ENCODE assay signal across 26 cellular contexts in the genomic region with DNA sequence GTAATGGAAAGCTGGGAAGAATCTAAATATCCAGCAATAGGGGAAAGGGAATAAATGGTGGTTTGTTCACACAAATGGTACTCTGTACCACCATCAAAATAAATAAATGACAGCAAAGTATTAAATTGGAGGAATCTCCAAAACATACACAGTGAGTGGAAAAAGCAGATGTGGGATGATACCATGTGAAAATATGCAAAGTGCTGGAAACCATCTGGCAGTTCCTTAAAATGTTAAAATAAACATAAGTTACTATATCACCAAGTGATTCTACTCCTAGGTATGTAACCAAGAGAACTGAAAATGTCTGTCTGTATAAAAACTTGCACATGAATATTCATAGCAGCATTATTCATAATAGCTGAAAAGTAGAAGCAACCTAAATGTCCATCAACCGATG. TPM values are rescaled to one million over a fixed set of nuclear protein-coding genes. Genes with fewer than 3 reads are reported as not detected.
DNase-seq lines count a peak whose midpoint lies in the region; ATAC-seq and TF ChIP-seq lines count a peak whose summit lies in the region.
"Had no signal": no experiment of that assay in that cellular context is flagged by ENCODE, and none has a peak within 500 bp of the region (broad histone marks: within the 10 kb centered on the region; RNA-seq: fewer than 3 reads in every experiment).

No MANE protein-coding gene starts in this region.

- H3K4me1 ChIP-seq in fibroblast of lung (ENCODE audit: control insufficient read depth, extremely low read depth, insufficient read depth, low read length) (peaks cover 19% of the 10 kb centered on the region), smooth muscle cell (ENCODE audit: low read depth) (peaks cover 10% of the 10 kb centered on the region), aorta (ENCODE audit: control insufficient read depth in 1 of 2, insufficient read depth in 2 of 2, low read length in 2 of 2) (no peaks in the 10 kb centered on the region)
- H3K4me1 ChIP-seq: BE2C, heart right ventricle had no signal

- H3K27ac ChIP-seq in fibroblast of lung (ENCODE audit: insufficient read depth, low read length) (peak overlapping the region; percentile 15), smooth muscle cell (ENCODE audit: low read depth) (peak overlapping the region; percentile 39), aorta (ENCODE audit: low read depth in 1 of 2, low read length in 2 of 2) (no peak overlapping the region)
- H3K27ac ChIP-seq: A549, foreskin keratinocyte, heart right ventricle, ovary had no signal

- H3K36me3 ChIP-seq in fibroblast of lung (ENCODE audit: control insufficient read depth, insufficient read depth, low read length) = no peaks in the 10 kb centered on the region
- H3K36me3 ChIP-seq in smooth muscle cell (ENCODE audit: low read depth) = no peaks in the 10 kb centered on the region
- no peaks in the 10 kb centered on the region for H3K36me3 ChIP-seq in aorta (ENCODE audit: control insufficient read depth in 1 of 2, insufficient read depth in 2 of 2, low read length in 1 of 2)
- H3K36me3 ChIP-seq: BE2C, heart right ventricle, ovary had no signal

- intact Hi-C loops in activated T-helper 1 cell treated with anti-CD3 and anti-CD28 coated beads, Interleukin-12 subunit alpha, Interleukin-12 subunit beta, Interleukin-2, Interleukin-4 antibody, amounts not matched to agents 30 ng/mL and 10 ng/mL and 1 ng/mL, durations not matched to agents 14 hours and 24 hours and 36 hours (cut with micrococcal nuclease) = no loop called here
- intact Hi-C loops in aorta (cut with DNase I) = no loop called here

- H4K20me1 ChIP-seq in fibroblast of lung (ENCODE audit: control insufficient read depth, extremely low read depth, insufficient read depth, low read length) (no peaks in the 10 kb centered on the region), smooth muscle cell (ENCODE audit: low read depth) (no peaks in the 10 kb centered on the region)

- H2AFZ ChIP-seq in fibroblast of lung (ENCODE audit: low read length) (no peak overlapping the region), smooth muscle cell (ENCODE audit: low read depth) (no peak overlapping the region)

- no peak overlapping the region for H3K4me3 Mint-ChIP-seq in activated naive CD8-positive, alpha-beta T cell
- no peak overlapping the region for H3K4me3 Mint-ChIP-seq in activated naive CD8-positive, alpha-beta T cell treated with anti-CD3 and anti-CD28 coated beads, Interleukin-2, amount 50 U/mL, for 24 hours
- H3K4me3 Mint-ChIP-seq in activated T-helper 1 cell treated with anti-CD3 and anti-CD28 coated beads, Interleukin-12 subunit alpha, Interleukin-12 subunit beta, Interleukin-2, Interleukin-4 antibody, amounts not matched to agents 30 ng/mL and 10 ng/mL and 1 ng/mL, durations not matched to agents 14 hours and 24 hours and 36 hours = no peak overlapping the region
- H3K4me3 Mint-ChIP-seq: activated naive CD4-positive, alpha-beta T cell treated with anti-CD3 and anti-CD28 coated beads, Interleukin-2, amount 50 U/mL, for 24 hours; central memory CD8-positive, alpha-beta T cell; natural killer cell treated with Interleukin-12 subunit alpha and Interleukin-12 subunit beta and Interleukin-15 and Interleukin-18, amount 100 ng/mL, for 72 hours; type B pancreatic cell had no signal

- 97% methylated on average over 1 of the region's 1 CpG for WGBS in smooth muscle cell (ENCODE audit: low lambda C conversion rate)
- 97 to 99% methylated on average over 1 of the region's 1 CpG for WGBS in aorta, 2 donors

- no peaks in the 10 kb centered on the region for H3K9me3 Mint-ChIP-seq in activated naive CD8-positive, alpha-beta T cell (ENCODE audit: low read depth)
- peaks cover 14% of the 10 kb centered on the region for H3K9me3 Mint-ChIP-seq in activated naive CD8-positive, alpha-beta T cell treated with anti-CD3 and anti-CD28 coated beads, Interleukin-2, amount 50 U/mL, for 24 hours
- H3K9me3 Mint-ChIP-seq in activated T-helper 1 cell treated with anti-CD3 and anti-CD28 coated beads, Interleukin-12 subunit alpha, Interleukin-12 subunit beta, Interleukin-2, Interleukin-4 antibody, amounts not matched to agents 30 ng/mL and 10 ng/mL and 1 ng/mL, durations not matched to agents 14 hours and 24 hours and 36 hours = peaks cover 34% of the 10 kb centered on the region
- H3K9me3 Mint-ChIP-seq: activated naive CD4-positive, alpha-beta T cell treated with anti-CD3 and anti-CD28 coated beads, Interleukin-2, amount 50 U/mL, for 24 hours; natural killer cell treated with Interleukin-12 subunit alpha and Interleukin-12 subunit beta and Interleukin-15 and Interleukin-18, amount 100 ng/mL, for 72 hours had no signal

- H3K9ac ChIP-seq in fibroblast of lung (ENCODE audit: insufficient read depth, low read length) = no peak overlapping the region
- no peak overlapping the region for H3K9ac ChIP-seq in smooth muscle cell (ENCODE audit: low read depth)

- H3K79me2 ChIP-seq in fibroblast of lung (ENCODE audit: control insufficient read depth, insufficient read depth, low read length) = no peaks in the 10 kb centered on the region
- no peaks in the 10 kb centered on the region for H3K79me2 ChIP-seq in smooth muscle cell (ENCODE audit: low read depth)

- no peak for DNase-seq in activated naive CD8-positive, alpha-beta T cell treated with anti-CD3 and anti-CD28 coated beads, Interleukin-2, amount 50 U/mL, for 24 hours
- no peak for DNase-seq in activated T-helper 1 cell treated with anti-CD3 and anti-CD28 coated beads, Interleukin-12 subunit alpha, Interleukin-12 subunit beta, Interleukin-2, Interleukin-4 antibody, amounts not matched to agents 30 ng/mL and 10 ng/mL and 1 ng/mL, durations not matched to agents 14 hours and 24 hours and 36 hours (ENCODE audit: low spot score)
- DNase-seq in fibroblast of lung (ENCODE audit: low read depth in 2 of 2) (peak; percentile 74 to 81), smooth muscle cell (lab: John Stamatoyannopoulos, UW; ENCODE audit: unreplicated experiment) (no peak), aorta (no peak), T1000 (lab: John Stamatoyannopoulos, UW) (no peak)
- DNase-seq: activated CD4-positive, alpha-beta T cell treated with anti-CD3 and anti-CD28 coated beads, Interleukin-2, amount 50 U/mL, for 1 hour; BE2C; foreskin keratinocyte; GF-D8; heart right ventricle; mucosa of descending colon; NCI-H1092; NCI-H1694 treated with DMSO at 0.1 percent for 48 hours; NCI-H524; ovary; PC-3; stimulated activated CD4-positive, alpha-beta T cell treated with anti-CD3 and anti-CD28 coated beads, Interleukin-2, amount 100 ng/mL, for 24 hours had no signal

- H3K4me1 Mint-ChIP-seq in activated naive CD8-positive, alpha-beta T cell (ENCODE audit: low read depth) = peaks cover 31% of the 10 kb centered on the region
- H3K4me1 Mint-ChIP-seq in activated naive CD8-positive, alpha-beta T cell treated with anti-CD3 and anti-CD28 coated beads, Interleukin-2, amount 50 U/mL, for 24 hours = peaks cover 60% of the 10 kb centered on the region
- H3K4me1 Mint-ChIP-seq in activated T-helper 1 cell treated with anti-CD3 and anti-CD28 coated beads, Interleukin-12 subunit alpha, Interleukin-12 subunit beta, Interleukin-2, Interleukin-4 antibody, amounts not matched to agents 30 ng/mL and 10 ng/mL and 1 ng/mL, durations not matched to agents 14 hours and 24 hours and 36 hours (ENCODE audit: low read depth) = peaks cover 79% of the 10 kb centered on the region

- H3K27me3 ChIP-seq in fibroblast of lung (ENCODE audit: control insufficient read depth, insufficient read depth, low read length) (no peaks in the 10 kb centered on the region), smooth muscle cell (ENCODE audit: low read depth) (peaks cover 15% of the 10 kb centered on the region), aorta (ENCODE audit: control insufficient read depth in 1 of 2, insufficient read depth in 2 of 2, low read length in 1 of 2) (no peaks in the 10 kb centered on the region)
- H3K27me3 ChIP-seq: BE2C, foreskin keratinocyte, ovary had no signal

- ATAC-seq in activated naive CD8-positive, alpha-beta T cell treated with anti-CD3 and anti-CD28 coated beads, Interleukin-2, amount 50 U/mL, for 24 hours = no peak
- ATAC-seq in GM21526 (IDR thresholded peaks at IDR 0.05; ENCODE audit: low FRiP score, unreplicated experiment) = no peak
- no peak for ATAC-seq in aorta (ENCODE audit: low FRiP score)
- ATAC-seq: foreskin keratinocyte; heart right ventricle; mucosa of descending colon; natural killer cell treated with Interleukin-12 subunit alpha and Interleukin-12 subunit beta and Interleukin-15 and Interleukin-18, amount 100 ng/mL, for 72 hours; PC-3 had no signal

- peak overlapping the region; percentile 24 for H3K27ac Mint-ChIP-seq in activated naive CD8-positive, alpha-beta T cell
- H3K27ac Mint-ChIP-seq in activated naive CD8-positive, alpha-beta T cell treated with anti-CD3 and anti-CD28 coated beads, Interleukin-2, amount 50 U/mL, for 24 hours = no peak overlapping the region
- peak overlapping the region; percentile 21 for H3K27ac Mint-ChIP-seq in activated T-helper 1 cell treated with anti-CD3 and anti-CD28 coated beads, Interleukin-12 subunit alpha, Interleukin-12 subunit beta, Interleukin-2, Interleukin-4 antibody, amounts not matched to agents 30 ng/mL and 10 ng/mL and 1 ng/mL, durations not matched to agents 14 hours and 24 hours and 36 hours
- H3K27ac Mint-ChIP-seq: type B pancreatic cell had no signal

- no peak overlapping the region for H3K4me3 ChIP-seq in fibroblast of lung (replicated peaks in 1 of 4; ENCODE audit: control extremely low read depth in 1 of 4, insufficient read depth in 1 of 4, low read depth in 3 of 4, low read length in 4 of 4)
- no peak overlapping the region for H3K4me3 ChIP-seq in smooth muscle cell
- no peak overlapping the region for H3K4me3 ChIP-seq in aorta (ENCODE audit: low read length in 2 of 2)
- H3K4me3 ChIP-seq: A549, heart right ventricle, lung, mucosa of descending colon, ovary had no signal

- peaks cover 3% of the 10 kb centered on the region for H3F3A ChIP-seq in smooth muscle cell (ENCODE audit: low read depth)

- TF ChIP-seq CTCF in fibroblast of lung (conservative IDR thresholded peaks at IDR 0.05 in 1 of 2, IDR thresholded peaks at IDR 0.05 in 1 of 2; ENCODE audit: low read depth in 1 of 2, low read length in 2 of 2) = no peak
- no peak for TF ChIP-seq CTCF in smooth muscle cell (IDR thresholded peaks at IDR 0.05; ENCODE audit: borderline replicate concordance, insufficient read depth, poor library complexity, severe bottlenecking)

- no peaks in the 10 kb centered on the region for H3K9me3 ChIP-seq in fibroblast of lung (ENCODE audit: control insufficient read depth, insufficient read depth, low read depth, low read length)
- no peaks in the 10 kb centered on the region for H3K9me3 ChIP-seq in smooth muscle cell (replicated peaks; ENCODE audit: low read depth)
- no peaks in the 10 kb centered on the region for H3K9me3 ChIP-seq in aorta (ENCODE audit: control insufficient read depth, low read length)
- H3K9me3 ChIP-seq: A549, BE2C, mucosa of descending colon, ovary had no signal

- H3K4me2 ChIP-seq in fibroblast of lung (ENCODE audit: extremely low read depth, insufficient read depth, low read length) (no peak overlapping the region), smooth muscle cell (no peak overlapping the region)
- H3K4me2 ChIP-seq: A549 had no signal

- no peaks in the 10 kb centered on the region for H3K27me3 Mint-ChIP-seq in activated naive CD8-positive, alpha-beta T cell
- peaks cover 7% of the 10 kb centered on the region for H3K27me3 Mint-ChIP-seq in activated naive CD8-positive, alpha-beta T cell treated with anti-CD3 and anti-CD28 coated beads, Interleukin-2, amount 50 U/mL, for 24 hours
- H3K27me3 Mint-ChIP-seq in activated T-helper 1 cell treated with anti-CD3 and anti-CD28 coated beads, Interleukin-12 subunit alpha, Interleukin-12 subunit beta, Interleukin-2, Interleukin-4 antibody, amounts not matched to agents 30 ng/mL and 10 ng/mL and 1 ng/mL, durations not matched to agents 14 hours and 24 hours and 36 hours (ENCODE audit: insufficient read depth) = peaks cover 2% of the 10 kb centered on the region
- H3K27me3 Mint-ChIP-seq: activated naive CD4-positive, alpha-beta T cell treated with anti-CD3 and anti-CD28 coated beads, Interleukin-2, amount 50 U/mL, for 24 hours; central memory CD8-positive, alpha-beta T cell had no signal

- no peaks in the 10 kb centered on the region for H3K36me3 Mint-ChIP-seq in activated naive CD8-positive, alpha-beta T cell
- peaks cover 11% of the 10 kb centered on the region for H3K36me3 Mint-ChIP-seq in activated naive CD8-positive, alpha-beta T cell treated with anti-CD3 and anti-CD28 coated beads, Interleukin-2, amount 50 U/mL, for 24 hours (ENCODE audit: low read depth)
- peaks cover 22% of the 10 kb centered on the region for H3K36me3 Mint-ChIP-seq in activated T-helper 1 cell treated with anti-CD3 and anti-CD28 coated beads, Interleukin-12 subunit alpha, Interleukin-12 subunit beta, Interleukin-2, Interleukin-4 antibody, amounts not matched to agents 30 ng/mL and 10 ng/mL and 1 ng/mL, durations not matched to agents 14 hours and 24 hours and 36 hours (ENCODE audit: low read depth)
- H3K36me3 Mint-ChIP-seq: activated naive CD4-positive, alpha-beta T cell treated with anti-CD3 and anti-CD28 coated beads, Interleukin-2, amount 50 U/mL, for 24 hours had no signal

RNA-seq across cellular contexts. Expression of a gene that starts 41.9 kb away (rescaled TPM):
- total RNA-seq in activated T-helper 1 cell treated with anti-CD3 and anti-CD28 coated beads, Interleukin-12 subunit alpha, Interleukin-12 subunit beta, Interleukin-2, Interleukin-4 antibody, amounts not matched to agents 30 ng/mL and 10 ng/mL and 1 ng/mL, durations not matched to agents 14 hours and 24 hours and 36 hours = 1.0 and 1.2 TPM in 2 replicates
- not detected in 2 replicates for total RNA-seq in fibroblast of lung
- not detected in 2 replicates for polyA plus RNA-seq in fibroblast of lung
- not detected in 2 replicates for polyA plus RNA-seq in fibroblast of lung (2012)
- polyA minus RNA-seq in fibroblast of lung (ENCODE audit: low replicate concordance) = not detected in 2 replicates
- not detected in 2 replicates for total RNA-seq in smooth muscle cell
- polyA plus RNA-seq in smooth muscle cell = 0.58 TPM in 1 of 2 replicates, not detected in the other
- not detected for total RNA-seq in aorta
- polyA plus RNA-seq in aorta = not detected
- total RNA-seq: foreskin keratinocyte; heart right ventricle; lung; mucosa of descending colon; natural killer cell treated with Interleukin-12 subunit alpha and Interleukin-12 subunit beta and Interleukin-15 and Interleukin-18, amount 100 ng/mL, for 72 hours; ovary had no signal
- polyA plus RNA-seq: A549, heart right ventricle, lung, ovary had no signal

Comparison
In these comparisons a context has a peak if more than half of its experiments do, and no peak if none do; other contexts are left out.
1. DNase-seq: peak in fibroblast of lung (2 of 2); none in activated naive CD8-positive, alpha-beta T cell treated with anti-CD3 and anti-CD28 coated beads, Interleukin-2, amount 50 U/mL, for 24 hours (single experiment), activated T-helper 1 cell treated with anti-CD3 and anti-CD28 coated beads, Interleukin-12 subunit alpha, Interleukin-12 subunit beta, Interleukin-2, Interleukin-4 antibody, amounts not matched to agents 30 ng/mL and 10 ng/mL and 1 ng/mL, durations not matched to agents 14 hours and 24 hours and 36 hours (single experiment), smooth muscle cell (single experiment), aorta (0 of 2) and T1000 (single experiment).
2. H3K27ac ChIP-seq: peak in fibroblast of lung (single experiment) and smooth muscle cell (single experiment); none in aorta (0 of 2).